In the genomic region with DNA sequence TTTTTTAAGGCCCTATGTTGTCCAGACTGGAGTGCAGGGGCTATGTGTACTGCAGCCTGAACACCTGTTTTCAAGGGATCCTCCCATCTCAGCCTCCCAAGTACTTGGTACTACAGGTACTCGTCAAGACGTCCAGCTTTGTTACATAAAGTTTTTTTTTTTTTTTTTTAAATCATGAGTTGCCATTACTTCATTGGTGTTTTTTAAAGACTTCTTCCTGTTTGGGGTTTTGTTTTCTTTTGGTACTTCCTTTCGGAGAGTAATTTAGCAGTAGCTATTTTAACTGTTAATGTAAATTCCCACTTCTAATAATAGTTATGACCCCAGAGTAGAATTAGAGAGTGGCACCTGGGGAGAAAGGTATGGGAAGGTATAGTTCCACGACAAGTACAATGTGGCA, we compare ENCODE assay signal across 12 cellular contexts. TPM values are rescaled to one million over a fixed set of nuclear protein-coding genes. Genes with fewer than 3 reads are reported as not detected.
DNase-seq lines count a peak whose midpoint lies in the region; ATAC-seq and TF ChIP-seq lines count a peak whose summit lies in the region.
"Had no signal": no experiment of that assay in that cellular context is flagged by ENCODE, and none has a peak within 500 bp of the region (broad histone marks: within the 10 kb centered on the region; RNA-seq: fewer than 3 reads in every experiment).

No MANE protein-coding gene starts in this region.

- no peak for TF ChIP-seq CTCF in NB4 (IDR thresholded peaks at IDR 0.05; ENCODE audit: low read depth, low read length)

- H3K27me3 Mint-ChIP-seq in activated naive CD4-positive, alpha-beta T cell treated with anti-CD3 and anti-CD28 coated beads for 36 hours (ENCODE audit: low read depth) = no peaks in the 10 kb centered on the region
- H3K27me3 Mint-ChIP-seq in dendritic cell treated with granulocyte-macrophage colony-stimulating factor and Interleukin-4, amounts not matched to agents 40 ng/mL and 50 ng/mL, for 4 days = no peaks in the 10 kb centered on the region
- H3K27me3 Mint-ChIP-seq in stimulated activated naive CD8-positive, alpha-beta T cell treated with anti-CD3 and anti-CD28 coated beads, Interleukin-15, amount 100 ng/mL, for 72 hours = no peaks in the 10 kb centered on the region

- peak overlapping the region; percentile 83 for H3K27ac Mint-ChIP-seq in activated naive CD4-positive, alpha-beta T cell treated with anti-CD3 and anti-CD28 coated beads for 36 hours
- H3K27ac Mint-ChIP-seq in dendritic cell treated with granulocyte-macrophage colony-stimulating factor and Interleukin-4, amounts not matched to agents 40 ng/mL and 50 ng/mL, for 4 days = peak overlapping the region; percentile 76
- peak overlapping the region; percentile 75 to 83 for H3K27ac Mint-ChIP-seq in stimulated activated naive CD8-positive, alpha-beta T cell treated with anti-CD3 and anti-CD28 coated beads, Interleukin-15, amount 100 ng/mL, for 72 hours

- H3K4me3 Mint-ChIP-seq in activated naive CD4-positive, alpha-beta T cell treated with anti-CD3 and anti-CD28 coated beads for 36 hours = peak overlapping the region; percentile 60
- peak overlapping the region; percentile 67 for H3K4me3 Mint-ChIP-seq in dendritic cell treated with granulocyte-macrophage colony-stimulating factor and Interleukin-4, amounts not matched to agents 40 ng/mL and 50 ng/mL, for 4 days
- peak overlapping the region; percentile 66 to 76 for H3K4me3 Mint-ChIP-seq in stimulated activated naive CD8-positive, alpha-beta T cell treated with anti-CD3 and anti-CD28 coated beads, Interleukin-15, amount 100 ng/mL, for 72 hours

- CTCF ChIA-PET in activated naive CD4-positive, alpha-beta T cell treated with anti-CD3 and anti-CD28 coated beads for 36 hours (lab: Charles Lee) = interaction anchor here (0.6 to 2.2 kb wide), 10 partner anchors 9 to 146 kb away, joined by 3 to 8 read pairs (median 4); no protein-coding TSS in a partner anchor

- peaks cover 74% of the 10 kb centered on the region for H3K36me3 Mint-ChIP-seq in activated naive CD4-positive, alpha-beta T cell treated with anti-CD3 and anti-CD28 coated beads for 36 hours (ENCODE audit: low read depth)
- H3K36me3 Mint-ChIP-seq in dendritic cell treated with granulocyte-macrophage colony-stimulating factor and Interleukin-4, amounts not matched to agents 40 ng/mL and 50 ng/mL, for 4 days (ENCODE audit: low read depth) = peaks cover 92% of the 10 kb centered on the region

- DNase-seq in activated naive CD4-positive, alpha-beta T cell treated with anti-CD3 and anti-CD28 coated beads for 36 hours = no peak
- no peak for DNase-seq in activated naive CD4-positive, alpha-beta T cell (lab: John Stamatoyannopoulos, UW)
- DNase-seq in NB4 (ENCODE audit: low read depth) (no peak), NCI-H446 treated with DMSO at 0.1 percent for 48 hours (lab: John Stamatoyannopoulos, UW) (no peak)
- DNase-seq in stimulated activated naive CD8-positive, alpha-beta T cell treated with anti-CD3 and anti-CD28 coated beads, Interleukin-15, amount 100 ng/mL, for 72 hours = no peak
- DNase-seq: activated CD4-positive, alpha-beta T cell treated with anti-CD3 and anti-CD28 coated beads, Interleukin-2, amount 50 U/mL, for 4 hours; esophagus squamous epithelium; NCI-H345; SHP77 treated with DMSO at 0.1 percent for 48 hours had no signal

- peaks cover 3% of the 10 kb centered on the region for H3K9me3 Mint-ChIP-seq in activated naive CD4-positive, alpha-beta T cell treated with anti-CD3 and anti-CD28 coated beads for 36 hours
- no peaks in the 10 kb centered on the region for H3K9me3 Mint-ChIP-seq in dendritic cell treated with granulocyte-macrophage colony-stimulating factor and Interleukin-4, amounts not matched to agents 40 ng/mL and 50 ng/mL, for 4 days
- peaks cover 0 to 9% of the 10 kb centered on the region in 2 donors for H3K9me3 Mint-ChIP-seq in stimulated activated naive CD8-positive, alpha-beta T cell treated with anti-CD3 and anti-CD28 coated beads, Interleukin-15, amount 100 ng/mL, for 72 hours

- no peak for TF ChIP-seq POLR2A in NB4 (IDR thresholded peaks at IDR 0.05; ENCODE audit: extremely low read depth, insufficient read length)

- ATAC-seq in stimulated activated naive CD8-positive, alpha-beta T cell treated with anti-CD3 and anti-CD28 coated beads, Interleukin-15, amount 100 ng/mL, for 72 hours = no peak
- ATAC-seq in HG02970 (IDR thresholded peaks at IDR 0.05; ENCODE audit: low FRiP score, unreplicated experiment) (no peak), HG03039 (IDR thresholded peaks at IDR 0.05; ENCODE audit: unreplicated experiment) (no peak)

- intact Hi-C loops in activated naive CD4-positive, alpha-beta T cell treated with anti-CD3 and anti-CD28 coated beads for 36 hours (cut with micrococcal nuclease) = no loop called here
- intact Hi-C loops in dendritic cell treated with granulocyte-macrophage colony-stimulating factor and Interleukin-4, amounts not matched to agents 40 ng/mL and 50 ng/mL, for 4 days (cut with micrococcal nuclease) = no loop called here

- H3K4me1 Mint-ChIP-seq in activated naive CD4-positive, alpha-beta T cell treated with anti-CD3 and anti-CD28 coated beads for 36 hours (ENCODE audit: low read depth) = peaks cover 60% of the 10 kb centered on the region
- peaks cover 56% of the 10 kb centered on the region for H3K4me1 Mint-ChIP-seq in dendritic cell treated with granulocyte-macrophage colony-stimulating factor and Interleukin-4, amounts not matched to agents 40 ng/mL and 50 ng/mL, for 4 days (ENCODE audit: low read depth)
- H3K4me1 Mint-ChIP-seq in stimulated activated naive CD8-positive, alpha-beta T cell treated with anti-CD3 and anti-CD28 coated beads, Interleukin-15, amount 100 ng/mL, for 72 hours = peaks cover 72% of the 10 kb centered on the region

- peak overlapping the region; percentile 37 for H3K4me3 ChIP-seq in NB4 (ENCODE audit: low read depth, low read length)

RNA-seq across cellular contexts. Expression of a gene that starts 10.5 kb away (rescaled TPM):
- 10 to 100 TPM; 18.2 to 19.0 TPM for total RNA-seq in activated naive CD4-positive, alpha-beta T cell treated with anti-CD3 and anti-CD28 coated beads for 36 hours

RNA-seq across cellular contexts. Expression of a gene that starts 48.1 kb away (rescaled TPM):
- 10 to 100 TPM; 40.6 to 41.2 TPM for total RNA-seq in activated naive CD4-positive, alpha-beta T cell treated with anti-CD3 and anti-CD28 coated beads for 36 hours
